In the genomic region with DNA sequence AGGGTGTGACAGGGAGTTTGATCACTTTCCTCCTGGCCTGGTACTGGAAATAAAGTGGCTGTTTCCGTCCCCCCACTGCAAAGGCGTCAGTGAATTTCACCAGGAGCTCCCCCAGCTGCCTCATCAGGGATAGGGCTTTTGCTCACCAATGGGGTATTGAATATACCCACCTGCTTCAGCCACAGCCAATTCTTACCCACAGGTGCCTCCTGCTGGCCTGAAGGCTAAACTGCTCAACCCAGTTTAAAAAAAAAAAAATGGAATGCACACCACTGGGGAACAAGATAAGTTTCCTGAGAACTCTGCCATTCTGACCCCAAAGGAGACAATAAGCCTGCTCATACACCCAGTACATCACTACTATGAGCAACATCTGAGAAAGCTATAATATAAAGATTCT, we compare ENCODE assay signal across 9 cellular contexts.
DNase-seq lines count a peak whose midpoint lies in the region; ATAC-seq and TF ChIP-seq lines count a peak whose summit lies in the region.
"Had no signal": no experiment of that assay in that cellular context is flagged by ENCODE, and none has a peak within 500 bp of the region (broad histone marks: within the 10 kb centered on the region; RNA-seq: fewer than 3 reads in every experiment).

No MANE protein-coding gene starts in this region.

- WGBS in tibial nerve, 2 donors, result 39 to 42% methylated on average over 2 of the region's 2 CpGs

- ATAC-seq in GM18909 (IDR thresholded peaks at IDR 0.05; ENCODE audit: poor library complexity, unreplicated experiment) (peak; percentile 67), HG03064 (IDR thresholded peaks at IDR 0.05; ENCODE audit: low read depth, unreplicated experiment) (peak; percentile 24), WTC11 (peak; percentile 99)

- no peak for TF ChIP-seq EP300 in tibial nerve (IDR thresholded peaks at IDR 0.05)

- in situ Hi-C loops in ACHN (cut with HindIII; ENCODE audit: low pct_ligation_motif_present, low pct_unique_long_range_greater_than_20kb, low sequenced_read_pairs), result no loop called here

- peaks cover 0 to 20% (median 4%) of the 10 kb centered on the region in 4 donors for H3K9me3 ChIP-seq in tibial nerve

- no peak overlapping the region for H3K4me3 Mint-ChIP-seq in WTC11

- H3K4me1 ChIP-seq in tibial nerve, result no peaks in the 10 kb centered on the region

- TF ChIP-seq CTCF in WTC11 (IDR thresholded peaks at IDR 0.05) (peak; percentile 58; the same call in 1 of the 2 replicates), tibial nerve (IDR thresholded peaks at IDR 0.05) (no peak)

- CTCF ChIA-PET in WTC11 (lab: Charles Lee), result interaction anchor here (0.6 to 4.4 kb wide), 16 partner anchors 12 to 383 kb away, joined by 3 to 26 read pairs (median 6); no protein-coding TSS in a partner anchor

- H3K27me3 Mint-ChIP-seq in WTC11 (ENCODE audit: low read depth), result peaks cover 7% of the 10 kb centered on the region; the same call in 1 of the 2 replicates

- DNase-seq in ACHN (peak; percentile 1), WTC11 (ENCODE audit: low spot score) (peak; percentile 57), NCI-H1417 (lab: John Stamatoyannopoulos, UW) (no peak), substantia nigra (lab: John Stamatoyannopoulos, UW) (no peak), DMS153 (lab: John Stamatoyannopoulos, UW) (no peak), tibial nerve (ENCODE audit: low spot score in 2 of 2) (no peak)
- DNase-seq: SW 1271 had no signal

- no peaks in the 10 kb centered on the region for H3K27me3 ChIP-seq in tibial nerve

- H3K4me1 Mint-ChIP-seq in WTC11, result no peaks in the 10 kb centered on the region

- no peaks in the 10 kb centered on the region; the same call in 1 of the 2 replicates for H3K36me3 Mint-ChIP-seq in WTC11

- POLR2A ChIA-PET in WTC11 (lab: Charles Lee), result no interaction called here

- TF ChIP-seq POLR2A in tibial nerve (IDR thresholded peaks at IDR 0.05), result no peak

- no peaks in the 10 kb centered on the region for H3K36me3 ChIP-seq in tibial nerve

- peaks cover 10% of the 10 kb centered on the region; the same call in 1 of the 2 replicates for H3K9me3 Mint-ChIP-seq in WTC11

- H3K4me3 ChIP-seq in tibial nerve, result no peak overlapping the region

- H3K27ac ChIP-seq in substantia nigra (ENCODE audit: low read depth, low read length, poor library complexity, severe bottlenecking) (no peak overlapping the region), tibial nerve (no peak overlapping the region)

- no peak overlapping the region for H3K27ac Mint-ChIP-seq in WTC11

TF ChIP-seq in WTC11, 78 proteins besides CTCF, POLR2A, EP300 and RAD21 (continues in another document):
- TF ChIP-seq EMX1 (CRISPR knock-in tag; IDR thresholded peaks at IDR 0.05) (no peak), SMAD3 (CRISPR knock-in tag; IDR thresholded peaks at IDR 0.05; ENCODE audit: borderline replicate concordance) (no peak), ZNF138 (CRISPR knock-in tag; conservative IDR thresholded peaks at IDR 0.05) (no peak), NR1H2 (CRISPR knock-in tag; IDR thresholded peaks at IDR 0.05) (no peak), GABPB1 (CRISPR knock-in tag; IDR thresholded peaks at IDR 0.05) (no peak), GTF2I (CRISPR knock-in tag; conservative IDR thresholded peaks at IDR 0.05) (no peak), ZNF416 (CRISPR knock-in tag; IDR thresholded peaks at IDR 0.05) (no peak), NFE2L1 (CRISPR knock-in tag; IDR thresholded peaks at IDR 0.05) (no peak), TP53 (CRISPR knock-in tag; IDR thresholded peaks at IDR 0.05) (no peak), FOXJ3 (CRISPR knock-in tag; IDR thresholded peaks at IDR 0.05; ENCODE audit: borderline replicate concordance) (no peak), RELA (CRISPR knock-in tag; IDR thresholded peaks at IDR 0.05; ENCODE audit: borderline replicate concordance) (no peak), TEAD4 (CRISPR knock-in tag; IDR thresholded peaks at IDR 0.05) (no peak), ATF1 (CRISPR knock-in tag; IDR thresholded peaks at IDR 0.05) (no peak)
- TF ChIP-seq, protein P1, sequence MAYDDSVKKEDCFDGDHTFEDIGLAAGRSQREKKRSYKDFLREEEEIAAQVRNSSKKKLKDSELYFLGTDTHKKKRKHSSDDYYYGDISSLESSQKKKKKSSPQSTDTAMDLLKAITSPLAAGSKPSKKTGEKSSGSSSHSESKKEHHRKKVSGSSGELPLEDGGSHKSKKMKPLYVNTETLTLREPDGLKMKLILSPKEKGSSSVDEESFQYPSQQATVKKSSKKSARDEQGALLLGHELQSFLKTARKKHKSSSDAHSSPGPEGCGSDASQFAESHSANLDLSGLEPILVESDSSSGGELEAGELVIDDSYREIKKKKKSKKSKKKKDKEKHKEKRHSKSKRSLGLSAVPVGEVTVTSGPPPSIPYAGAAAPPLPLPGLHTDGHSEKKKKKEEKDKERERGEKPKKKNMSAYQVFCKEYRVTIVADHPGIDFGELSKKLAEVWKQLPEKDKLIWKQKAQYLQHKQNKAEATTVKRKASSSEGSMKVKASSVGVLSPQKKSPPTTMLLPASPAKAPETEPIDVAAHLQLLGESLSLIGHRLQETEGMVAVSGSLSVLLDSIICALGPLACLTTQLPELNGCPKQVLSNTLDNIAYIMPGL (CRISPR knock-in tag; IDR thresholded peaks at IDR 0.05), result no peak
- TF ChIP-seq, protein P2, sequence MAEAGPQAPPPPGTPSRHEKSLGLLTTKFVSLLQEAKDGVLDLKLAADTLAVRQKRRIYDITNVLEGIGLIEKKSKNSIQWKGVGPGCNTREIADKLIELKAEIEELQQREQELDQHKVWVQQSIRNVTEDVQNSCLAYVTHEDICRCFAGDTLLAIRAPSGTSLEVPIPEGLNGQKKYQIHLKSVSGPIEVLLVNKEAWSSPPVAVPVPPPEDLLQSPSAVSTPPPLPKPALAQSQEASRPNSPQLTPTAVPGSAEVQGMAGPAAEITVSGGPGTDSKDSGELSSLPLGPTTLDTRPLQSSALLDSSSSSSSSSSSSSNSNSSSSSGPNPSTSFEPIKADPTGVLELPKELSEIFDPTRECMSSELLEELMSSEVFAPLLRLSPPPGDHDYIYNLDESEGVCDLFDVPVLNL (CRISPR knock-in tag; IDR thresholded peaks at IDR 0.05; ENCODE audit: borderline replicate concordance, low read depth), result no peak
- TF ChIP-seq, protein P3, sequence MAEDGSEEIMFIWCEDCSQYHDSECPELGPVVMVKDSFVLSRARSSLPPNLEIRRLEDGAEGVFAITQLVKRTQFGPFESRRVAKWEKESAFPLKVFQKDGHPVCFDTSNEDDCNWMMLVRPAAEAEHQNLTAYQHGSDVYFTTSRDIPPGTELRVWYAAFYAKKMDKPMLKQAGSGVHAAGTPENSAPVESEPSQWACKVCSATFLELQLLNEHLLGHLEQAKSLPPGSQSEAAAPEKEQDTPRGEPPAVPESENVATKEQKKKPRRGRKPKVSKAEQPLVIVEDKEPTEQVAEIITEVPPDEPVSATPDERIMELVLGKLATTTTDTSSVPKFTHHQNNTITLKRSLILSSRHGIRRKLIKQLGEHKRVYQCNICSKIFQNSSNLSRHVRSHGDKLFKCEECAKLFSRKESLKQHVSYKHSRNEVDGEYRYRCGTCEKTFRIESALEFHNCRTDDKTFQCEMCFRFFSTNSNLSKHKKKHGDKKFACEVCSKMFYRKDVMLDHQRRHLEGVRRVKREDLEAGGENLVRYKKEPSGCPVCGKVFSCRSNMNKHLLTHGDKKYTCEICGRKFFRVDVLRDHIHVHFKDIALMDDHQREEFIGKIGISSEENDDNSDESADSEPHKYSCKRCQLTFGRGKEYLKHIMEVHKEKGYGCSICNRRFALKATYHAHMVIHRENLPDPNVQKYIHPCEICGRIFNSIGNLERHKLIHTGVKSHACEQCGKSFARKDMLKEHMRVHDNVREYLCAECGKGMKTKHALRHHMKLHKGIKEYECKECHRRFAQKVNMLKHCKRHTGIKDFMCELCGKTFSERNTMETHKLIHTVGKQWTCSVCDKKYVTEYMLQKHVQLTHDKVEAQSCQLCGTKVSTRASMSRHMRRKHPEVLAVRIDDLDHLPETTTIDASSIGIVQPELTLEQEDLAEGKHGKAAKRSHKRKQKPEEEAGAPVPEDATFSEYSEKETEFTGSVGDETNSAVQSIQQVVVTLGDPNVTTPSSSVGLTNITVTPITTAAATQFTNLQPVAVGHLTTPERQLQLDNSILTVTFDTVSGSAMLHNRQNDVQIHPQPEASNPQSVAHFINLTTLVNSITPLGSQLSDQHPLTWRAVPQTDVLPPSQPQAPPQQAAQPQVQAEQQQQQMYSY (CRISPR knock-in tag; IDR thresholded peaks at IDR 0.05), result no peak
- TF ChIP-seq, protein P4, sequence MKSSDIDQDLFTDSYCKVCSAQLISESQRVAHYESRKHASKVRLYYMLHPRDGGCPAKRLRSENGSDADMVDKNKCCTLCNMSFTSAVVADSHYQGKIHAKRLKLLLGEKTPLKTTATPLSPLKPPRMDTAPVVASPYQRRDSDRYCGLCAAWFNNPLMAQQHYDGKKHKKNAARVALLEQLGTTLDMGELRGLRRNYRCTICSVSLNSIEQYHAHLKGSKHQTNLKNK (CRISPR knock-in tag; IDR thresholded peaks at IDR 0.05), result no peak
- TF ChIP-seq, protein P5, sequence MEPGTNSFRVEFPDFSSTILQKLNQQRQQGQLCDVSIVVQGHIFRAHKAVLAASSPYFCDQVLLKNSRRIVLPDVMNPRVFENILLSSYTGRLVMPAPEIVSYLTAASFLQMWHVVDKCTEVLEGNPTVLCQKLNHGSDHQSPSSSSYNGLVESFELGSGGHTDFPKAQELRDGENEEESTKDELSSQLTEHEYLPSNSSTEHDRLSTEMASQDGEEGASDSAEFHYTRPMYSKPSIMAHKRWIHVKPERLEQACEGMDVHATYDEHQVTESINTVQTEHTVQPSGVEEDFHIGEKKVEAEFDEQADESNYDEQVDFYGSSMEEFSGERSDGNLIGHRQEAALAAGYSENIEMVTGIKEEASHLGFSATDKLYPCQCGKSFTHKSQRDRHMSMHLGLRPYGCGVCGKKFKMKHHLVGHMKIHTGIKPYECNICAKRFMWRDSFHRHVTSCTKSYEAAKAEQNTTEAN (CRISPR knock-in tag; IDR thresholded peaks at IDR 0.05), result no peak

Comparison
In these comparisons a context has a peak if more than half of its experiments do, and no peak if none do; other contexts are left out.
1. DNase-seq: peak in ACHN (single experiment) and WTC11 (single experiment); none in NCI-H1417 (0 of 3), substantia nigra (0 of 49), DMS153 (single experiment) and tibial nerve (0 of 2).
2. ATAC-seq: peak in every context shown above with its lines; median percentile 99 in WTC11; 67 in GM18909; 24 in HG03064.